ENCODE assay signal across 10 cellular contexts in genomic region chr1:233114860-233115259, GRCh38.
A peak's percentile ranks its signal among the peaks of the same experiment; 100 is the strongest.
DNase-seq lines count a peak whose midpoint lies in the region; ATAC-seq and TF ChIP-seq lines count a peak whose summit lies in the region.
"Had no signal": no experiment of that assay in that cellular context is flagged by ENCODE, and none has a peak within 500 bp of the region (broad histone marks: within the 10 kb centered on the region; RNA-seq: fewer than 3 reads in every experiment).

No MANE protein-coding gene starts in this region.

- peak overlapping the region in 8 of 11 experiments; percentile 73 to 87 (median 83); a peak in 15 of 22 replicates for H3K4me2 ChIP-seq in BLaER1 treated with 17β-estradiol and CSF1 and Interleukin-3, amounts not matched to agents 10 nM and 100 nM
- H3K4me2 ChIP-seq in IMR-90 (ENCODE audit: low read depth, low read length), result no peak overlapping the region

- peaks cover 7% of the 10 kb centered on the region for H3K9me1 ChIP-seq in IMR-90 (ENCODE audit: insufficient read depth, low read length)

- H3K27me3 ChIP-seq in BLaER1 treated with 17β-estradiol and CSF1 and Interleukin-3, amounts not matched to agents 10 nM and 100 nM, result no peaks in the 10 kb centered on the region
- no peaks in the 10 kb centered on the region for H3K27me3 ChIP-seq in IMR-90 (ENCODE audit: control insufficient read depth, insufficient read depth, low read length)

- H2AFZ ChIP-seq in IMR-90 (replicated peaks; ENCODE audit: low read length, poor library complexity), result no peak overlapping the region

- TF ChIP-seq RAD21 in IMR-90 (IDR thresholded peaks at IDR 0.05; ENCODE audit: low read length), result no peak

- no peak overlapping the region for H3K23ac ChIP-seq in IMR-90 (ENCODE audit: low read depth, low read length)

- no peak overlapping the region for H2AK9ac ChIP-seq in IMR-90 (replicated peaks; ENCODE audit: low read depth, low read length, poor library complexity)

- H3K27ac Mint-ChIP-seq in activated T-helper 1 cell treated with anti-CD3 and anti-CD28 coated beads, Interleukin-12 subunit alpha, Interleukin-12 subunit beta, Interleukin-2, Interleukin-4 antibody, amounts not matched to agents 30 ng/mL and 10 ng/mL and 1 ng/mL, durations not matched to agents 14 hours and 24 hours and 36 hours, result no peak overlapping the region
- peak overlapping the region; percentile 35 for H3K27ac Mint-ChIP-seq in mesothelial cell of epicardium

- no CpG with 5 or more reads among the region's 5 CpGs for WGBS in IMR-90 (ENCODE audit: extremely low coverage in 2 of 2, insufficient read length in 1 of 2), 2 experiments

- DNase-seq in IMR-90 (no peak), mesothelial cell of epicardium (ENCODE audit: low spot score in 2 of 2, unreplicated experiment in 2 of 2) (no peak), AG08396 (ENCODE audit: low spot score) (no peak), omental fat pad (ENCODE audit: low spot score) (no peak)
- DNase-seq in activated T-helper 1 cell treated with anti-CD3 and anti-CD28 coated beads, Interleukin-12 subunit alpha, Interleukin-12 subunit beta, Interleukin-2, Interleukin-4 antibody, amounts not matched to agents 30 ng/mL and 10 ng/mL and 1 ng/mL, durations not matched to agents 14 hours and 24 hours and 36 hours (ENCODE audit: low spot score), result no peak
- DNase-seq: activated T-cell treated with anti-CD3 and anti-CD28 coated beads, Interleukin-2, amount 50 U/mL, for 1 hour had no signal

- H3K4ac ChIP-seq in IMR-90 (ENCODE audit: low read depth, low read length), result peak overlapping the region; percentile 90

- H3K56ac ChIP-seq in IMR-90 (ENCODE audit: extremely low read depth, insufficient read depth, low read length), result no peak overlapping the region

- no peak for TF ChIP-seq CTCF in IMR-90 (conservative IDR thresholded peaks at IDR 0.05; ENCODE audit: low read depth, low read length)
- TF ChIP-seq CTCF in mesothelial cell of epicardium (IDR thresholded peaks at IDR 0.05; ENCODE audit: unreplicated experiment), result no peak
- no peak for TF ChIP-seq CTCF in omental fat pad (IDR thresholded peaks at IDR 0.05)

- no peak overlapping the region for H3K4me3 ChIP-seq in BLaER1 treated with 17β-estradiol and CSF1 and Interleukin-3, amounts not matched to agents 10 nM and 100 nM
- no peak overlapping the region for H3K4me3 ChIP-seq in IMR-90 (ENCODE audit: insufficient read depth, low read depth, low read length)

- H3K36me3 Mint-ChIP-seq in activated T-helper 1 cell treated with anti-CD3 and anti-CD28 coated beads, Interleukin-12 subunit alpha, Interleukin-12 subunit beta, Interleukin-2, Interleukin-4 antibody, amounts not matched to agents 30 ng/mL and 10 ng/mL and 1 ng/mL, durations not matched to agents 14 hours and 24 hours and 36 hours (ENCODE audit: low read depth), result peaks cover 10% of the 10 kb centered on the region
- H3K36me3 Mint-ChIP-seq in mesothelial cell of epicardium, result peaks cover 9% of the 10 kb centered on the region

- peaks cover 7 to 66% (median 41%) of the 10 kb centered on the region in 10 experiments; a peak in 19 of 20 replicates for H3K4me1 ChIP-seq in BLaER1 treated with 17β-estradiol and CSF1 and Interleukin-3, amounts not matched to agents 10 nM and 100 nM
- peaks cover 16% of the 10 kb centered on the region for H3K4me1 ChIP-seq in IMR-90 (ENCODE audit: control insufficient read depth, insufficient read depth, low read length)

- peak overlapping the region; percentile 55 for H4K5ac ChIP-seq in IMR-90 (ENCODE audit: low read depth, low read length)

- peak overlapping the region; percentile 64 for H4K91ac ChIP-seq in IMR-90 (ENCODE audit: insufficient read depth, low read depth, low read length)

- peak overlapping the region; percentile 41 for H3K14ac ChIP-seq in IMR-90 (replicated peaks; ENCODE audit: low read depth, low read length)

- peak overlapping the region; percentile 87 for H2BK120ac ChIP-seq in IMR-90 (ENCODE audit: low read depth, low read length)

- H3K36me3 ChIP-seq in BLaER1 treated with 17β-estradiol and CSF1 and Interleukin-3, amounts not matched to agents 10 nM and 100 nM, result peaks cover 0 to 6% (median 0%) of the 10 kb centered on the region in 11 experiments; a peak in 1 of 22 replicates
- H3K36me3 ChIP-seq in IMR-90 (ENCODE audit: control insufficient read depth, insufficient read depth, low read length), result 0 out of 2 replicates have a peak, but pooled peaks cover 2% of the 10 kb centered on the region

- H4K8ac ChIP-seq in IMR-90 (ENCODE audit: low read depth in 2 of 2, low read length in 2 of 2), result peak overlapping the region; percentile 13 to 73; a peak in 3 of 4 replicates

- no peaks in the 10 kb centered on the region for H4K20me1 ChIP-seq in BLaER1 treated with 17β-estradiol and CSF1 and Interleukin-3, amounts not matched to agents 10 nM and 100 nM
- peaks cover 4% of the 10 kb centered on the region; the same call in 1 of the 2 replicates for H4K20me1 ChIP-seq in IMR-90 (ENCODE audit: insufficient read depth, low read length)

- H2BK5ac ChIP-seq in IMR-90 (ENCODE audit: low read depth, low read length, poor library complexity, severe bottlenecking), result no peak overlapping the region

- BruUV-seq in IMR-90 (replicated peaks; lab: Mats Ljungman, UMichigan), result no TSS peak

- peaks cover 48% of the 10 kb centered on the region for H3K4me1 Mint-ChIP-seq in activated T-helper 1 cell treated with anti-CD3 and anti-CD28 coated beads, Interleukin-12 subunit alpha, Interleukin-12 subunit beta, Interleukin-2, Interleukin-4 antibody, amounts not matched to agents 30 ng/mL and 10 ng/mL and 1 ng/mL, durations not matched to agents 14 hours and 24 hours and 36 hours (ENCODE audit: low read depth)
- H3K4me1 Mint-ChIP-seq in mesothelial cell of epicardium, result peaks cover 27% of the 10 kb centered on the region

- ATAC-seq in IMR-90 (ENCODE audit: low read depth) (no peak), HG03108 (IDR thresholded peaks at IDR 0.05; ENCODE audit: unreplicated experiment) (no peak), GM18858 (IDR thresholded peaks at IDR 0.05; ENCODE audit: unreplicated experiment) (no peak), omental fat pad (ENCODE audit: low FRiP score) (no peak)

- H3K79me1 ChIP-seq in IMR-90 (ENCODE audit: low read depth in 1 of 2, low read length in 2 of 2), result peaks cover 0 to 3% of the 10 kb centered on the region in 2 experiments; a peak in 1 of 4 replicates

- no peaks in the 10 kb centered on the region for H3K27me3 Mint-ChIP-seq in activated T-helper 1 cell treated with anti-CD3 and anti-CD28 coated beads, Interleukin-12 subunit alpha, Interleukin-12 subunit beta, Interleukin-2, Interleukin-4 antibody, amounts not matched to agents 30 ng/mL and 10 ng/mL and 1 ng/mL, durations not matched to agents 14 hours and 24 hours and 36 hours (ENCODE audit: insufficient read depth)
- H3K27me3 Mint-ChIP-seq in mesothelial cell of epicardium (ENCODE audit: low read depth), result no peaks in the 10 kb centered on the region
- H3K27me3 Mint-ChIP-seq: brain had no signal

- dilution Hi-C loops in IMR-90 (cut with HindIII; ENCODE audit: low sequenced_read_pairs, unreplicated experiment), result no loop called here

- H2AK5ac ChIP-seq in IMR-90 (ENCODE audit: low read depth, low read length), result peak overlapping the region; percentile 83

- intact Hi-C loops in IMR-90 (cut with micrococcal nuclease), result loop anchor here (5.0 kb wide), 5 partner anchors 98 to 478 kb away; no protein-coding TSS in a partner anchor
- intact Hi-C loops in activated T-helper 1 cell treated with anti-CD3 and anti-CD28 coated beads, Interleukin-12 subunit alpha, Interleukin-12 subunit beta, Interleukin-2, Interleukin-4 antibody, amounts not matched to agents 30 ng/mL and 10 ng/mL and 1 ng/mL, durations not matched to agents 14 hours and 24 hours and 36 hours (cut with micrococcal nuclease), result loop anchor here (10.0 kb wide), 1 partner anchor 160 kb away; the partner anchor contains the start of gene NTPCR

- TF ChIP-seq POLR2A in IMR-90 (IDR thresholded peaks at IDR 0.05; ENCODE audit: low read depth, low read length), result no peak

- H2BK15ac ChIP-seq in IMR-90 (ENCODE audit: low read depth, low read length), result peak overlapping the region; percentile 79; the same call in 2 of the 3 replicates

- POLR2A ChIA-PET in IMR-90 (lab: Charles Lee; ENCODE audit: unreplicated experiment), result interaction anchor here (0.7 kb wide), 1 partner anchor 20 kb away, joined by 3 read pairs; no protein-coding TSS in a partner anchor

- CTCF ChIA-PET in IMR-90 (lab: Yijun Ruan, JAX), result interaction anchor here (0.6 kb wide), 1 partner anchor 49 kb away, joined by 3 read pairs; no protein-coding TSS in a partner anchor

- peak overlapping the region in 7 of 11 experiments; percentile 70 to 84 (median 81); a peak in 11 of 22 replicates for H3K9ac ChIP-seq in BLaER1 treated with 17β-estradiol and CSF1 and Interleukin-3, amounts not matched to agents 10 nM and 100 nM
- H3K9ac ChIP-seq in IMR-90 (ENCODE audit: low read depth, low read length), result no peak overlapping the region

- peak overlapping the region; percentile 58 for H3K18ac ChIP-seq in IMR-90 (ENCODE audit: low read depth, low read length)

- peak overlapping the region; percentile 11 for H3K4me3 Mint-ChIP-seq in activated T-helper 1 cell treated with anti-CD3 and anti-CD28 coated beads, Interleukin-12 subunit alpha, Interleukin-12 subunit beta, Interleukin-2, Interleukin-4 antibody, amounts not matched to agents 30 ng/mL and 10 ng/mL and 1 ng/mL, durations not matched to agents 14 hours and 24 hours and 36 hours
- no peak overlapping the region for H3K4me3 Mint-ChIP-seq in mesothelial cell of epicardium
- H3K4me3 Mint-ChIP-seq: brain had no signal

- peaks cover 0 to 30% (median 10%) of the 10 kb centered on the region in 11 experiments; a peak in 13 of 22 replicates for H3K9me3 ChIP-seq in BLaER1 treated with 17β-estradiol and CSF1 and Interleukin-3, amounts not matched to agents 10 nM and 100 nM (replicated peaks in 1 of 11)
- no peaks in the 10 kb centered on the region for H3K9me3 ChIP-seq in IMR-90 (ENCODE audit: control insufficient read depth, insufficient read depth, low read length)

- in situ Hi-C loops in IMR-90 (cut with MboI; ENCODE audit: low sequenced_read_pairs), result no loop called here

- peak overlapping the region; percentile 72 to 97 (median 90); a peak in 21 of 22 replicates for H3K27ac ChIP-seq in BLaER1 treated with 17β-estradiol and CSF1 and Interleukin-3, amounts not matched to agents 10 nM and 100 nM
- H3K27ac ChIP-seq in IMR-90 (ENCODE audit: insufficient read depth, low read length), result peak overlapping the region; percentile 72; the same call in 1 of the 2 replicates

- peak overlapping the region; percentile 66; the same call in 1 of the 2 replicates for H2BK20ac ChIP-seq in IMR-90 (ENCODE audit: low read depth, low read length)

- H3K9me3 Mint-ChIP-seq in activated T-helper 1 cell treated with anti-CD3 and anti-CD28 coated beads, Interleukin-12 subunit alpha, Interleukin-12 subunit beta, Interleukin-2, Interleukin-4 antibody, amounts not matched to agents 30 ng/mL and 10 ng/mL and 1 ng/mL, durations not matched to agents 14 hours and 24 hours and 36 hours, result no peaks in the 10 kb centered on the region
- no peaks in the 10 kb centered on the region for H3K9me3 Mint-ChIP-seq in mesothelial cell of epicardium
